ENCODE assay signal across 8 cellular contexts in genomic region chr2:72745679-72746368, GRCh38.
DNase-seq lines count a peak whose midpoint lies in the region; ATAC-seq, FAIRE-seq and TF ChIP-seq lines count a peak whose summit lies in the region.

No MANE protein-coding gene starts in this region.

- H3K36me3 ChIP-seq in WERI-Rb-1 (no peaks in the 10 kb centered on the region), heart right ventricle (peaks cover 0 to 5% (median 0%) of the 10 kb centered on the region in 9 donors), small intestine (ENCODE audit: control insufficient read depth in 2 of 2, insufficient read depth in 2 of 2, low read length in 2 of 2) (no peaks in the 10 kb centered on the region)

- H3K27ac ChIP-seq in WERI-Rb-1: no peak overlapping the region
- H3K27ac ChIP-seq in heart right ventricle: no peak overlapping the region
- H3K27ac ChIP-seq in small intestine (ENCODE audit: low read depth in 1 of 2, low read length in 1 of 2): no peak overlapping the region

- H3K9me3 ChIP-seq in WERI-Rb-1 (ENCODE audit: severe bottlenecking): no peaks in the 10 kb centered on the region
- H3K9me3 ChIP-seq in heart right ventricle: no peaks in the 10 kb centered on the region
- H3K9me3 ChIP-seq in small intestine (ENCODE audit: control insufficient read depth, low read depth): no peaks in the 10 kb centered on the region

- intact Hi-C loops in heart right ventricle (cut with DNase I): loop anchor here in 8 of 10 donors (2.0 to 10.0 kb wide), 9 partner anchors 151 to 1201 kb away; no protein-coding TSS in a partner anchor

- DNase-seq in A172 (ENCODE audit: low spot score) (peak; percentile 60), NCI-H2029 treated with DMSO at 0.1 percent for 48 hours (lab: John Stamatoyannopoulos, UW) (peak; percentile 22), WERI-Rb-1 (no peak), heart right ventricle (peak in 1 of 2 donors; percentile 13), small intestine (peak; percentile 66)
- DNase-seq in activated effector memory CD4-positive, alpha-beta T cell treated with anti-CD3 and anti-CD28 coated beads, Interleukin-2, amount 50 U/mL, for 16 hours: no peak

- H3K27me3 ChIP-seq in WERI-Rb-1 (ENCODE audit: insufficient read depth, low read depth, severe bottlenecking): no peaks in the 10 kb centered on the region
- no peaks in the 10 kb centered on the region for H3K27me3 ChIP-seq in heart right ventricle
- no peaks in the 10 kb centered on the region for H3K27me3 ChIP-seq in small intestine (ENCODE audit: control insufficient read depth in 2 of 2, insufficient read depth in 2 of 2, low read length in 2 of 2)

- no peak for FAIRE-seq in small intestine (lab: Jason Lieb, UNC)

- ATAC-seq in heart right ventricle (peak in 5 of 8 donors; percentile 33 to 65 (median 39)), GM18873 (IDR thresholded peaks at IDR 0.05; ENCODE audit: low FRiP score, unreplicated experiment) (no peak)

- H3K4me3 ChIP-seq in WERI-Rb-1 (ENCODE audit: low read depth, low read length) (no peak overlapping the region), heart right ventricle (no peak overlapping the region), small intestine (ENCODE audit: low read depth in 1 of 2, low read length in 2 of 2) (no peak overlapping the region)

- WGBS in heart right ventricle, 2 donors: 22 to 25% methylated on average over 2 of the region's 2 CpGs
- 18 to 26% (median 26%) methylated on average over 2 of the region's 2 CpGs for WGBS in small intestine, 3 donors

- H3K4me1 ChIP-seq in heart right ventricle: peaks cover 0 to 63% (median 33%) of the 10 kb centered on the region in 9 donors
- no peaks in the 10 kb centered on the region for H3K4me1 ChIP-seq in small intestine (ENCODE audit: control insufficient read depth in 2 of 2, insufficient read depth in 1 of 2, low read depth in 1 of 2, low read length in 1 of 2)

- peak; percentile 49 for TF ChIP-seq CTCF in GM12872 (IDR thresholded peaks at IDR 0.05; ENCODE audit: insufficient read depth, low read depth, low read length)
- peak; percentile 47; the same call in 1 of the 2 replicates for TF ChIP-seq CTCF in WERI-Rb-1 (IDR thresholded peaks at IDR 0.05; ENCODE audit: low read depth, low read length)
- peak; percentile 32 to 82 (median 73) for TF ChIP-seq CTCF in heart right ventricle (IDR thresholded peaks at IDR 0.05)

Comparison
In these comparisons a context has a peak if more than half of its experiments do, and no peak if none do; other contexts are left out.
1. DNase-seq: peak in A172 (single experiment), NCI-H2029 treated with DMSO at 0.1 percent for 48 hours (single experiment) and small intestine (single experiment); none in WERI-Rb-1 (single experiment) and activated effector memory CD4-positive, alpha-beta T cell treated with anti-CD3 and anti-CD28 coated beads, Interleukin-2, amount 50 U/mL, for 16 hours (single experiment).
2. Peak in every context shown above with its lines, with median percentiles within 50 percentile points of each other: CTCF ChIP-seq.